24 cellular contexts compared by ENCODE assay signal in genomic region chr12:68977335-68977734, GRCh38. TPM values are rescaled to one million over a fixed set of nuclear protein-coding genes. Genes with fewer than 3 reads are reported as not detected.
DNase-seq lines count a peak whose midpoint lies in the region; ATAC-seq lines count a peak whose summit lies in the region.
"Had no signal": no experiment of that assay in that cellular context is flagged by ENCODE, and none has a peak within 500 bp of the region (broad histone marks: within the 10 kb centered on the region; RNA-seq: fewer than 3 reads in every experiment).

No MANE protein-coding gene starts in this region.

- CTCF ChIA-PET in activated CD4-positive, alpha-beta memory T cell treated with anti-CD3 and anti-CD28 coated beads for 36 hours (lab: Charles Lee): interaction anchor here (0.6 kb wide), 1 partner anchor 97 kb away, joined by 3 read pairs; no protein-coding TSS in a partner anchor

- H3K27me3 Mint-ChIP-seq in activated CD4-positive, alpha-beta memory T cell treated with anti-CD3 and anti-CD28 coated beads for 36 hours: peaks cover 8% of the 10 kb centered on the region

- no peaks in the 10 kb centered on the region for H3K9me3 Mint-ChIP-seq in activated CD4-positive, alpha-beta memory T cell treated with anti-CD3 and anti-CD28 coated beads for 36 hours

- H3K4me1 Mint-ChIP-seq in activated CD4-positive, alpha-beta memory T cell treated with anti-CD3 and anti-CD28 coated beads for 36 hours (ENCODE audit: low read depth): no peaks in the 10 kb centered on the region
- H3K4me1 Mint-ChIP-seq: natural killer cell had no signal

- H3K36me3 Mint-ChIP-seq in activated CD4-positive, alpha-beta memory T cell treated with anti-CD3 and anti-CD28 coated beads for 36 hours: no peaks in the 10 kb centered on the region
- H3K36me3 Mint-ChIP-seq: natural killer cell had no signal

- intact Hi-C loops in sciatic nerve (cut with DNase I): no loop called here
- intact Hi-C loops in activated CD4-positive, alpha-beta memory T cell treated with anti-CD3 and anti-CD28 coated beads for 36 hours (cut with micrococcal nuclease): no loop called here

- POLR2A ChIA-PET in activated CD4-positive, alpha-beta memory T cell treated with anti-CD3 and anti-CD28 coated beads for 36 hours (lab: Charles Lee): no interaction called here

- H3K4me3 Mint-ChIP-seq in activated CD4-positive, alpha-beta memory T cell treated with anti-CD3 and anti-CD28 coated beads for 36 hours: no peak overlapping the region
- H3K4me3 Mint-ChIP-seq: natural killer cell had no signal

- H3K27ac Mint-ChIP-seq in activated CD4-positive, alpha-beta memory T cell treated with anti-CD3 and anti-CD28 coated beads for 36 hours: no peak overlapping the region
- H3K27ac Mint-ChIP-seq: activated naive CD4-positive, alpha-beta T cell treated with anti-CD3 and anti-CD28 coated beads, Interleukin-2, amount 50 U/mL, for 72 hours; natural killer cell had no signal

- H3K27me3 ChIP-seq in layer of hippocampus (ENCODE audit: control insufficient read depth, insufficient read depth, low read length): no peaks in the 10 kb centered on the region
- H3K27me3 ChIP-seq: thyroid gland had no signal

- DNase-seq in COLO829 (ENCODE audit: low spot score) (peak; percentile 77), sciatic nerve (ENCODE audit: low spot score) (no peak), NCI-H146 (lab: John Stamatoyannopoulos, UW) (no peak), hepatic stellate cell (ENCODE audit: low spot score) (no peak)
- DNase-seq in activated CD4-positive, alpha-beta memory T cell treated with anti-CD3 and anti-CD28 coated beads for 36 hours: no peak
- DNase-seq: Caco-2; effector CD4-positive, alpha-beta T cell; HCEC 1CT; lower lobe of right lung; MM.1S; mucosa of descending colon; natural killer cell; NCI-H2029; NCI-H524 treated with DMSO at 0.1 percent for 48 hours; NK-92 treated with Interleukin-12 subunit alpha and Interleukin-12 subunit beta, amount 100 ng/mL, for 24 hours; PC-3; small intestine; stimulated activated naive CD4-positive, alpha-beta T cell treated with Interleukin-2 at 50 U/mL for 16 hours; thyroid gland had no signal

- H3K27ac ChIP-seq in cingulate gyrus (ENCODE audit: low read depth, low read length) (peak overlapping the region; percentile 94), layer of hippocampus (ENCODE audit: low read depth, low read length) (peak overlapping the region; percentile 90)
- H3K27ac ChIP-seq: KMS-11, lower lobe of right lung, thyroid gland had no signal

- ATAC-seq in sciatic nerve (peak; percentile 85), GM18858 (IDR thresholded peaks at IDR 0.05; ENCODE audit: unreplicated experiment) (no peak)
- ATAC-seq: activated naive CD4-positive, alpha-beta T cell treated with anti-CD3 and anti-CD28 coated beads, Interleukin-2, amount 50 U/mL, for 72 hours; mucosa of descending colon; natural killer cell; PC-3 had no signal

RNA-seq across cellular contexts. Expression of gene CPM, which starts 44.4 kb away (rescaled TPM):
- total RNA-seq in sciatic nerve: 32.5 TPM
- total RNA-seq in activated CD4-positive, alpha-beta memory T cell treated with anti-CD3 and anti-CD28 coated beads for 36 hours: 10 to 100 TPM; 14.7 to 19.8 TPM
